In the genomic region with DNA sequence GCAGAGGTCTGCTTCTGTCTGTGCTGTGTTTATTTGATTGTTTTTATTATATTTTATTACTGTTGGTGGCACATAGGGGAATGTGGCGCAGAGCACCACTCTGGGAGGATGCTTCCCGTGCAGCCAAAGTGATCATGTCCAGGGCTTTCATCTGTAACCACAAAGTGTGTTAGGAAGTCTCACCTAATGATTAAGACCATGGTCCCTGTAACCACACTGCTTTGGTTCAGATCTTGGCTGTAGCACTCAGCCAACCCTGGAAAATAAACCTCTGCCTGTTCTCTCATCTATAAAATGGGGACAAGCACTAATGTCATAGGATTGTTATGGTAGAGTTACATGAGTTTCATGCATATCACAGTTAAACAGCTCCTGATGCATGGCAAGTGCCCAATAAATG, we compare ENCODE assay signal across 1 cellular context.
TF ChIP-seq lines count a peak whose summit lies in the region.

No MANE protein-coding gene starts in this region.

TF ChIP-seq in H1, 55 proteins besides CTCF, POLR2A, EP300 and RAD21:
- TF ChIP-seq TAF7 (optimal IDR thresholded peaks at IDR 0.05; ENCODE audit: borderline replicate concordance, low read depth, low read length) (no peak), ATF2 (IDR thresholded peaks at IDR 0.05; ENCODE audit: low read length) (no peak), BCL11A (IDR thresholded peaks at IDR 0.05; ENCODE audit: low read depth in 2 of 2, low read length in 2 of 2) (no peak), ASH2L (IDR thresholded peaks at IDR 0.05; ENCODE audit: low read length) (no peak), CBX5 (IDR thresholded peaks at IDR 0.05; ENCODE audit: low read depth, low read length) (no peak), RXRA (IDR thresholded peaks at IDR 0.05; ENCODE audit: insufficient read depth, low read depth, low read length) (no peak), TBP (IDR thresholded peaks at IDR 0.05; ENCODE audit: low read depth, low read length) (no peak), TCF12 (IDR thresholded peaks at IDR 0.05; ENCODE audit: low read depth, low read length) (no peak), CHD1 (IDR thresholded peaks at IDR 0.05; ENCODE audit: low read depth, low read length) (no peak), SIN3A (conservative IDR thresholded peaks at IDR 0.05 in 1 of 2, IDR thresholded peaks at IDR 0.05 in 1 of 2; ENCODE audit: low read depth in 1 of 2, low read length in 2 of 2) (no peak), KDM1A (IDR thresholded peaks at IDR 0.05; ENCODE audit: borderline replicate concordance, low read length) (no peak), CHD2 (IDR thresholded peaks at IDR 0.05; ENCODE audit: low read length) (no peak), HDAC2 (IDR thresholded peaks at IDR 0.05; ENCODE audit: borderline replicate concordance in 1 of 2, low read depth in 2 of 2, low read length in 2 of 2) (no peak), HDAC6 (IDR thresholded peaks at IDR 0.05; ENCODE audit: low read depth, low read length) (no peak), BRCA1 (IDR thresholded peaks at IDR 0.05; ENCODE audit: low read depth, low read length) (no peak)
TF ChIP-seq in H1: peak in this region for 0.
